In genomic region chr9:129023036-129023907, GRCh38 we compare ENCODE assay signal across 9 cellular contexts. TPM values are rescaled to one million over a fixed set of nuclear protein-coding genes. Genes with fewer than 3 reads are reported as not detected.
DNase-seq lines count a peak whose midpoint lies in the region; ATAC-seq and TF ChIP-seq lines count a peak whose summit lies in the region.
"Had no signal": no experiment of that assay in that cellular context is flagged by ENCODE, and none has a peak within 500 bp of the region (broad histone marks: within the 10 kb centered on the region; RNA-seq: fewer than 3 reads in every experiment).

No MANE protein-coding gene starts in this region.

- H3K9me2 ChIP-seq in MM.1S (replicated peaks; ENCODE audit: insufficient read depth, low read length) = no peaks in the 10 kb centered on the region

- peaks cover 27% of the 10 kb centered on the region for H3F3A ChIP-seq in MM.1S (ENCODE audit: insufficient read depth, low read length)

- H2AK5ac ChIP-seq in mesenchymal stem cell (ENCODE audit: low read length, severe bottlenecking) = peak overlapping the region; percentile 76

- no peak for TF ChIP-seq CTCF in MM.1S (IDR thresholded peaks at IDR 0.05; ENCODE audit: low read length)

- H3K4me1 Mint-ChIP-seq in activated CD4-positive, alpha-beta memory T cell treated with anti-CD3 and anti-CD28 coated beads, Interleukin-2, amount 10 ng/mL, durations not matched to agents 7 days and 5 days = peaks cover 36% of the 10 kb centered on the region

- no peaks in the 10 kb centered on the region for H3K27me3 Mint-ChIP-seq in activated CD4-positive, alpha-beta memory T cell treated with anti-CD3 and anti-CD28 coated beads, Interleukin-2, amount 10 ng/mL, durations not matched to agents 7 days and 5 days

- 76% methylated on average over 16 of the region's 16 CpGs for WGBS in mesenchymal stem cell

- no peak overlapping the region for H2AFZ ChIP-seq in MM.1S (ENCODE audit: low read length)
- peak overlapping the region; percentile 10 for H2AFZ ChIP-seq in mesenchymal stem cell (ENCODE audit: low read depth, low read length)

- H3K4me1 ChIP-seq in MM.1S (ENCODE audit: low read length) (peaks cover 20% of the 10 kb centered on the region), mesenchymal stem cell (ENCODE audit: control insufficient read depth, insufficient read depth, low read depth, low read length) (peaks cover 42% of the 10 kb centered on the region)

- H3K79me1 ChIP-seq in mesenchymal stem cell (replicated peaks; ENCODE audit: low read length, poor library complexity, severe bottlenecking) = peaks cover 14% of the 10 kb centered on the region

- no peak overlapping the region for H3K4me3 Mint-ChIP-seq in activated CD4-positive, alpha-beta memory T cell treated with anti-CD3 and anti-CD28 coated beads, Interleukin-2, amount 10 ng/mL, durations not matched to agents 7 days and 5 days

- H2BK120ac ChIP-seq in mesenchymal stem cell (ENCODE audit: low read depth, low read length) = no peak overlapping the region

- H2BK15ac ChIP-seq in mesenchymal stem cell (ENCODE audit: low read depth, poor library complexity, severe bottlenecking) = no peak overlapping the region

- H3K4me3 ChIP-seq in MM.1S (ENCODE audit: low read length) (no peak overlapping the region), mesenchymal stem cell (ENCODE audit: insufficient read depth in 1 of 2, low read depth in 1 of 2, low read length in 2 of 2) (no peak overlapping the region)

- no peaks in the 10 kb centered on the region for H3K27me3 ChIP-seq in MM.1S (replicated peaks; ENCODE audit: insufficient read depth, low read length)
- H3K27me3 ChIP-seq in mesenchymal stem cell (ENCODE audit: control insufficient read depth in 1 of 2, insufficient read depth in 1 of 2, low read length in 2 of 2) = no peaks in the 10 kb centered on the region

- H4K20me1 ChIP-seq in MM.1S (ENCODE audit: insufficient read depth, low read length) = no peaks in the 10 kb centered on the region

- peak overlapping the region; percentile 60 for H3K4me2 ChIP-seq in MM.1S (ENCODE audit: low read depth, low read length)
- no peak overlapping the region for H3K4me2 ChIP-seq in mesenchymal stem cell (ENCODE audit: low read length, poor library complexity, severe bottlenecking)

- H2BK12ac ChIP-seq in mesenchymal stem cell (ENCODE audit: low read length in 2 of 2) = peak overlapping the region; percentile 22 to 31

- no peak overlapping the region for H3K4ac ChIP-seq in mesenchymal stem cell (ENCODE audit: low read depth in 1 of 2, low read length in 2 of 2)

- no peak overlapping the region for H4K91ac ChIP-seq in mesenchymal stem cell (ENCODE audit: low read length)

- POLR2A ChIA-PET in activated CD4-positive, alpha-beta memory T cell treated with anti-CD3 and anti-CD28 coated beads, Interleukin-2, amount 10 ng/mL, durations not matched to agents 7 days and 5 days (lab: Charles Lee) = interaction anchor here (1.0 kb wide), 1 partner anchor 24 kb away, joined by 3 read pairs; no protein-coding TSS in a partner anchor

- no peaks in the 10 kb centered on the region for H3K9me3 Mint-ChIP-seq in activated CD4-positive, alpha-beta memory T cell treated with anti-CD3 and anti-CD28 coated beads, Interleukin-2, amount 10 ng/mL, durations not matched to agents 7 days and 5 days

- peak; percentile 93 for DNase-seq in AG20443 (ENCODE audit: low spot score)
- DNase-seq in MM.1S = no peak
- DNase-seq in brain pericyte (ENCODE audit: low read depth, low spot score) = peak; percentile 48
- DNase-seq in mesenchymal stem cell = peak; percentile 72
- no peak for DNase-seq in activated CD4-positive, alpha-beta memory T cell treated with anti-CD3 and anti-CD28 coated beads, Interleukin-2, amount 10 ng/mL, durations not matched to agents 7 days and 5 days
- no peak for DNase-seq in CD1c-positive myeloid dendritic cell (ENCODE audit: extremely low spot score)
- DNase-seq: PC-3 had no signal

- peak overlapping the region in 1 of 2 experiments; percentile 20 for H3K23ac ChIP-seq in mesenchymal stem cell (ENCODE audit: low read length in 2 of 2)

- H3K18ac ChIP-seq in mesenchymal stem cell (ENCODE audit: low read depth in 1 of 2, low read length in 2 of 2) = peak overlapping the region in 1 of 2 experiments; percentile 31

- no peak overlapping the region for H3K14ac ChIP-seq in mesenchymal stem cell (ENCODE audit: low read length in 2 of 2)

- CTCF ChIA-PET in activated CD4-positive, alpha-beta memory T cell treated with anti-CD3 and anti-CD28 coated beads, Interleukin-2, amount 10 ng/mL, durations not matched to agents 7 days and 5 days (lab: Charles Lee) = interaction anchor here (0.6 to 1.4 kb wide), 2 partner anchors 44 to 95 kb away, joined by 4 read pairs; no protein-coding TSS in a partner anchor

- H3K9me3 ChIP-seq in MM.1S (replicated peaks; ENCODE audit: insufficient read depth, low read length) (no peaks in the 10 kb centered on the region), mesenchymal stem cell (ENCODE audit: control insufficient read depth, low read length) (no peaks in the 10 kb centered on the region)

- peak overlapping the region; percentile 22 for H4K8ac ChIP-seq in mesenchymal stem cell (ENCODE audit: low read length)

- no peaks in the 10 kb centered on the region; the same call in 1 of the 2 replicates for H3K36me3 ChIP-seq in MM.1S (replicated peaks; ENCODE audit: insufficient read depth, low read length)
- peaks cover 0 to 9% of the 10 kb centered on the region in 2 experiments for H3K36me3 ChIP-seq in mesenchymal stem cell (ENCODE audit: control insufficient read depth in 1 of 2, insufficient read depth in 2 of 2, low read depth in 1 of 2, low read length in 2 of 2)

- H3K27ac Mint-ChIP-seq in activated CD4-positive, alpha-beta memory T cell treated with anti-CD3 and anti-CD28 coated beads, Interleukin-2, amount 10 ng/mL, durations not matched to agents 7 days and 5 days = no peak overlapping the region

- H2BK5ac ChIP-seq in mesenchymal stem cell (ENCODE audit: low read depth, low read length, poor library complexity, severe bottlenecking) = no peak overlapping the region

- no peak for ATAC-seq in HG02623 (IDR thresholded peaks at IDR 0.05; ENCODE audit: unreplicated experiment)
- no peak for ATAC-seq in GM19328 (IDR thresholded peaks at IDR 0.05; ENCODE audit: unreplicated experiment)
- ATAC-seq: PC-3 had no signal

- peaks cover 83% of the 10 kb centered on the region for H3K79me2 ChIP-seq in MM.1S (ENCODE audit: low read length)

- H3K9ac ChIP-seq in MM.1S (ENCODE audit: low read length) (peak overlapping the region; percentile 28; the same call in 1 of the 2 replicates), mesenchymal stem cell (ENCODE audit: low read length) (peak overlapping the region; percentile 53)

- H3K36me3 Mint-ChIP-seq in activated CD4-positive, alpha-beta memory T cell treated with anti-CD3 and anti-CD28 coated beads, Interleukin-2, amount 10 ng/mL, durations not matched to agents 7 days and 5 days (ENCODE audit: low read depth) = peaks cover 7% of the 10 kb centered on the region

- H3K27ac ChIP-seq in MM.1S (ENCODE audit: low read length) (peak overlapping the region; percentile 80; the same call in 1 of the 2 replicates), mesenchymal stem cell (ENCODE audit: low read length, poor library complexity, severe bottlenecking) (peak overlapping the region; percentile 50)

RNA-seq across cellular contexts. Expression of gene SH3GLB2, which starts 4.9 kb away (rescaled TPM):
- polyA plus RNA-seq in mesenchymal stem cell (2013, experiment 1 of 2) = 29.7 TPM
- 30.5 TPM for polyA plus RNA-seq in mesenchymal stem cell (2013, experiment 2 of 2)
- total RNA-seq in activated CD4-positive, alpha-beta memory T cell treated with anti-CD3 and anti-CD28 coated beads, Interleukin-2, amount 10 ng/mL, durations not matched to agents 7 days and 5 days = 10 to 100 TPM; 87.0 to 90.5 TPM

RNA-seq across cellular contexts. Expression of gene MIGA2, which starts 13.2 kb away (rescaled TPM):
- polyA plus RNA-seq in mesenchymal stem cell (2013, experiment 1 of 2) = 8.5 TPM
- 8.1 TPM for polyA plus RNA-seq in mesenchymal stem cell (2013, experiment 2 of 2)
- 10 to 100 TPM; 36.5 to 40.9 TPM for total RNA-seq in activated CD4-positive, alpha-beta memory T cell treated with anti-CD3 and anti-CD28 coated beads, Interleukin-2, amount 10 ng/mL, durations not matched to agents 7 days and 5 days

RNA-seq across cellular contexts. Expression of gene DOLPP1, which starts 57.6 kb away (rescaled TPM):
- 14.0 TPM for polyA plus RNA-seq in mesenchymal stem cell (2013, experiment 1 of 2)
- 13.7 TPM for polyA plus RNA-seq in mesenchymal stem cell (2013, experiment 2 of 2)
- total RNA-seq in activated CD4-positive, alpha-beta memory T cell treated with anti-CD3 and anti-CD28 coated beads, Interleukin-2, amount 10 ng/mL, durations not matched to agents 7 days and 5 days = 10 to 100 TPM; 12.9 to 16.3 TPM

Comparison
In these comparisons a context has a peak if more than half of its experiments do, and no peak if none do; other contexts are left out.
1. DNase-seq: peak in AG20443 (single experiment), brain pericyte (single experiment) and mesenchymal stem cell (single experiment); none in MM.1S (single experiment), activated CD4-positive, alpha-beta memory T cell treated with anti-CD3 and anti-CD28 coated beads, Interleukin-2, amount 10 ng/mL, durations not matched to agents 7 days and 5 days (single experiment) and CD1c-positive myeloid dendritic cell (single experiment).